In the genomic region with DNA sequence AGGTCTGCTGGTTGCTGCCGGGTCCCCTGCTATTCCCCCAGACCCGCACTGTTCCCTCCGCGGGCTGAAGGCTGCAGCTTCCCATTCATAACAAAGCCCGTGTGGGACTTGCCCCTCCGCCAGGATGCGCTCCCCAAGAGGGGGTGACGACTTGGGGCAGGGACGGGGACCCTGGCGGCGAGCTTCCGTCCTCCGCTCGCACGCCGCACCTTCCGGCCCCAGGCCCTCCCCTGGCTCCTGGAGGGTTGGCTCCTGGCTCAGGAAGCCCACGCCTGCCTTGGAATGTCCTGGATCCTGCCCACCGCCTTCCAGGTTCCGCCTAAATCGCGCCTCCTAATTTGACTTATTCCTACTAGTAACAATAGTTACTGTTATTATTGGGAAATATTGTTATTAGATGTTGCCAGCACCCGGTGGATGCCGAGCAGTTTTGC, we compare ENCODE assay signal across 8 cellular contexts. TPM values are rescaled to one million over a fixed set of nuclear protein-coding genes. Genes with fewer than 3 reads are reported as not detected.
DNase-seq lines count a peak whose midpoint lies in the region; TF ChIP-seq lines count a peak whose summit lies in the region.

No MANE protein-coding gene starts in this region.

- no peaks in the 10 kb centered on the region for H3K27me3 ChIP-seq in muscle layer of colon (ENCODE audit: control insufficient read depth in 1 of 2, insufficient read depth in 2 of 2, low read length in 2 of 2)

- no peaks in the 10 kb centered on the region for H3K9me3 Mint-ChIP-seq in endothelial cell (ENCODE audit: unreplicated experiment)

- peak; percentile 82 for TF ChIP-seq CTCF in endothelial cell (IDR thresholded peaks at IDR 0.05; ENCODE audit: unreplicated experiment)

- no peak overlapping the region for H3K9ac ChIP-seq in muscle layer of colon (ENCODE audit: low read length)

- H3K4me3 ChIP-seq in muscle layer of colon (ENCODE audit: low read depth in 1 of 2, low read length in 2 of 2): peak overlapping the region; percentile 31 to 60

- no peaks in the 10 kb centered on the region for H3K9me3 ChIP-seq in muscle layer of colon (ENCODE audit: low read length)

- H3K4me1 Mint-ChIP-seq in endothelial cell (ENCODE audit: unreplicated experiment): peaks cover 4% of the 10 kb centered on the region

- peak; percentile 20 for DNase-seq in NCI-H510A treated with DMSO at 0.1 percent for 48 hours (lab: John Stamatoyannopoulos, UW)
- DNase-seq in NCI-H510A (lab: John Stamatoyannopoulos, UW): no peak
- peak; percentile 58 for DNase-seq in LoVo (ENCODE audit: low spot score)
- peak; percentile 61 to 68 for DNase-seq in activated CD4-positive, alpha-beta T cell treated with anti-CD3 and anti-CD28 coated beads, Interleukin-2, amount 50 U/mL, for 48 hours
- peak; percentile 73 for DNase-seq in endothelial cell (ENCODE audit: low spot score)
- peak; percentile 23 for DNase-seq in superior temporal gyrus (ENCODE audit: extremely low spot score)
- no peak for DNase-seq in occipital lobe (lab: John Stamatoyannopoulos, UW)

- peaks cover 3% of the 10 kb centered on the region for H3K36me3 Mint-ChIP-seq in endothelial cell (ENCODE audit: low read depth, unreplicated experiment)

- H3K36me3 ChIP-seq in muscle layer of colon (ENCODE audit: insufficient read depth, low read length): no peaks in the 10 kb centered on the region

- peak overlapping the region; percentile 85 for H3K27ac ChIP-seq in muscle layer of colon (ENCODE audit: low read depth, low read length)

- peaks cover 9% of the 10 kb centered on the region for H3K27me3 Mint-ChIP-seq in endothelial cell (ENCODE audit: unreplicated experiment)

- peak overlapping the region; percentile 95 for H3K4me3 Mint-ChIP-seq in endothelial cell (ENCODE audit: unreplicated experiment)

- H3K4me1 ChIP-seq in muscle layer of colon (ENCODE audit: insufficient read depth, low read length): peaks cover 6% of the 10 kb centered on the region

- peak overlapping the region; percentile 96 for H3K27ac Mint-ChIP-seq in endothelial cell (ENCODE audit: unreplicated experiment)

RNA-seq across cellular contexts. Expression of gene TFAP4, which starts 1.1 kb away (rescaled TPM):
- 6.2 TPM for total RNA-seq in endothelial cell (ENCODE audit: unreplicated experiment)
- total RNA-seq in occipital lobe: 13.7 TPM

RNA-seq across cellular contexts. Expression of gene SRL, which starts 32.0 kb away (rescaled TPM):
- total RNA-seq in endothelial cell (ENCODE audit: unreplicated experiment) (0.26 TPM), occipital lobe (0.16 TPM)

RNA-seq across cellular contexts. Expression of gene GLIS2, which starts 42.0 kb away (rescaled TPM):
- total RNA-seq in endothelial cell (ENCODE audit: unreplicated experiment) (1.6 TPM), occipital lobe (5.1 TPM)

Comparison
In these comparisons a context has a peak if more than half of its experiments do, and no peak if none do; other contexts are left out.
1. DNase-seq: peak in NCI-H510A treated with DMSO at 0.1 percent for 48 hours (single experiment), LoVo (single experiment), activated CD4-positive, alpha-beta T cell treated with anti-CD3 and anti-CD28 coated beads, Interleukin-2, amount 50 U/mL, for 48 hours (2 of 2), endothelial cell (single experiment) and superior temporal gyrus (single experiment); none in NCI-H510A (single experiment) and occipital lobe (single experiment).